In genomic region chr17:18229254-18229653, GRCh38 we compare ENCODE assay signal across 21 cellular contexts.
"Had no signal": no experiment of that assay in that cellular context is flagged by ENCODE, and none has a peak within 500 bp of the region (broad histone marks: within the 10 kb centered on the region; RNA-seq: fewer than 3 reads in every experiment).

No MANE protein-coding gene starts in this region.

- H3K27ac ChIP-seq: ascending aorta, colonic mucosa, esophagus squamous epithelium, gastroesophageal sphincter, sigmoid colon, thoracic aorta, upper lobe of left lung, VCaP had no signal

- H3K27me3 ChIP-seq: ascending aorta, colonic mucosa, esophagus squamous epithelium, gastroesophageal sphincter, sigmoid colon, upper lobe of left lung had no signal

- H3K4me3 Mint-ChIP-seq: activated CD4-positive, alpha-beta memory T cell treated with anti-CD3 and anti-CD28 coated beads, Interleukin-2, amount 10 ng/mL, durations not matched to agents 7 days and 5 days; activated CD4-positive, alpha-beta T cell treated with anti-CD3 and anti-CD28 coated beads, Interleukin-2, amount 10 ng/mL, durations not matched to agents 24 days and 14 days; activated naive CD4-positive, alpha-beta T cell treated with anti-CD3 and anti-CD28 coated beads, Interleukin-2, amount 50 U/mL, for 24 hours; activated T-cell treated with anti-CD3 and anti-CD28 coated beads, Interleukin-2, amount 50 U/mL, for 72 hours; central memory CD8-positive, alpha-beta T cell; memory B cell; stimulated activated naive B cell treated with anti-CD40 and anti-IgM and Interleukin-4, amounts not matched to agents 10 μg/mL and 1 μg/mL and 100 μg/mL, for 72 hours had no signal

- H3K36me3 Mint-ChIP-seq: activated naive CD4-positive, alpha-beta T cell treated with anti-CD3 and anti-CD28 coated beads, Interleukin-2, amount 50 U/mL, for 24 hours; memory B cell had no signal

- H3K27me3 Mint-ChIP-seq: activated CD4-positive, alpha-beta memory T cell treated with anti-CD3 and anti-CD28 coated beads, Interleukin-2, amount 10 ng/mL, durations not matched to agents 7 days and 5 days; activated naive CD4-positive, alpha-beta T cell treated with anti-CD3 and anti-CD28 coated beads, Interleukin-2, amount 50 U/mL, for 24 hours; central memory CD8-positive, alpha-beta T cell; memory B cell; stimulated activated naive B cell treated with anti-CD40 and anti-IgM and Interleukin-4, amounts not matched to agents 10 μg/mL and 1 μg/mL and 100 μg/mL, for 72 hours had no signal

- DNase-seq: activated CD4-positive, alpha-beta memory T cell treated with anti-CD3 and anti-CD28 coated beads, Interleukin-2, amount 10 ng/mL, durations not matched to agents 7 days and 5 days; activated CD4-positive, alpha-beta T cell treated with anti-CD3 and anti-CD28 coated beads, Interleukin-2, amount 10 ng/mL, durations not matched to agents 24 days and 14 days; activated gamma-delta T cell; activated T-cell treated with anti-CD3 and anti-CD28 coated beads, Interleukin-2, amount 50 U/mL, for 72 hours; colonic mucosa; esophagus squamous epithelium; head of caudate nucleus; sigmoid colon; stimulated activated CD4-positive, alpha-beta T cell treated with anti-CD3 and anti-CD28 coated beads, Interleukin-15, amount 100 ng/mL, for 24 hours; stimulated activated naive B cell treated with anti-CD40 and anti-IgM and Interleukin-4, amounts not matched to agents 10 μg/mL and 1 μg/mL and 100 μg/mL, for 72 hours; upper lobe of left lung had no signal

- H3K9me3 Mint-ChIP-seq: activated CD4-positive, alpha-beta memory T cell treated with anti-CD3 and anti-CD28 coated beads, Interleukin-2, amount 10 ng/mL, durations not matched to agents 7 days and 5 days; activated CD4-positive, alpha-beta T cell treated with anti-CD3 and anti-CD28 coated beads, Interleukin-2, amount 10 ng/mL, durations not matched to agents 24 days and 14 days; activated naive CD4-positive, alpha-beta T cell treated with anti-CD3 and anti-CD28 coated beads, Interleukin-2, amount 50 U/mL, for 24 hours; activated T-cell treated with anti-CD3 and anti-CD28 coated beads, Interleukin-2, amount 50 U/mL, for 72 hours; central memory CD8-positive, alpha-beta T cell; memory B cell; nephron; stimulated activated naive B cell treated with anti-CD40 and anti-IgM and Interleukin-4, amounts not matched to agents 10 μg/mL and 1 μg/mL and 100 μg/mL, for 72 hours had no signal

- H3K9me3 ChIP-seq: ascending aorta, colonic mucosa, esophagus squamous epithelium, gastroesophageal sphincter, sigmoid colon, thoracic aorta, upper lobe of left lung had no signal

- H3K4me3 ChIP-seq: ascending aorta, colonic mucosa, esophagus squamous epithelium, gastroesophageal sphincter, sigmoid colon, smooth muscle cell, thoracic aorta, upper lobe of left lung had no signal

- H3K36me3 ChIP-seq: colonic mucosa had no signal

- H3K27ac Mint-ChIP-seq: activated CD4-positive, alpha-beta memory T cell treated with anti-CD3 and anti-CD28 coated beads, Interleukin-2, amount 10 ng/mL, durations not matched to agents 7 days and 5 days; activated CD4-positive, alpha-beta T cell treated with anti-CD3 and anti-CD28 coated beads, Interleukin-2, amount 10 ng/mL, durations not matched to agents 24 days and 14 days; activated naive CD4-positive, alpha-beta T cell treated with anti-CD3 and anti-CD28 coated beads, Interleukin-2, amount 50 U/mL, for 24 hours; activated T-cell treated with anti-CD3 and anti-CD28 coated beads, Interleukin-2, amount 50 U/mL, for 72 hours; memory B cell; stimulated activated naive B cell treated with anti-CD40 and anti-IgM and Interleukin-4, amounts not matched to agents 10 μg/mL and 1 μg/mL and 100 μg/mL, for 72 hours had no signal

- ATAC-seq: activated CD4-positive, CD25-positive, alpha-beta regulatory T cell treated with anti-CD3 and anti-CD28 coated beads, Interleukin-2, amount 50 U/mL, for 24 hours; activated T-cell treated with anti-CD3 and anti-CD28 coated beads, Interleukin-2, amount 50 U/mL, for 72 hours; gastroesophageal sphincter; stimulated activated naive B cell treated with anti-CD40 and anti-IgM and Interleukin-4, amounts not matched to agents 10 μg/mL and 1 μg/mL and 100 μg/mL, for 72 hours had no signal
